In the genomic region with DNA sequence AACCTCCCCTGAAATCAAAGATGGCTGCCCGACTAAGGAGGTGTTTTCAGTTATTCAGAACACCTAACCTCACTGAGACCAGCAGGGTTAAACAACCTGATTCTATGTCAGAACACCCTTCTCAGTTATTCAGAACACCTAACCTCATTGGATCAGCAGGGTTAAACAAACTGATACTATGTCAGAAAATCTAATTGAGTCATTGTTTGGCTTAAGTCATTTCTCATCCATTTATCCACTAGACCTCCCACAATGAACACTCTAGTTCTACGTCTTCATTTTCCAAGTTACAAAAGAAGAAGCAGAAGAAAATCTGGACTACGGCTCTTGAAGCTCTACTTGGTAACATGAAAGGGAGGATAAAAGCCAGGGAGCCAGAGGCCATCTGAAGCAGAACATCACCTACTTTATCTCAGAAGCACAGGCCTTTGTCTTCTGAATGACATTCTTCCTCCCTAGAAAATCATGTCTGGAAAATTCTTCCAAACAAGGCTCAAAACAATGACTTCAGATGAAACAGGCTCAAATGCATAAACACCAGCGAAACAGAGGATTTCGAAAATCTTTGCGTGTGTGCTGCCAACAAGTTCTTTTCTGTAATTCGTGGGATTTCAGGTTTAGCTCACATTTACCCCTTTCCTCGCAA, we compare ENCODE assay signal across 13 cellular contexts. TPM values are rescaled to one million over a fixed set of nuclear protein-coding genes. Genes with fewer than 3 reads are reported as not detected.
A peak's percentile ranks its signal among the peaks of the same experiment; 100 is the strongest.
DNase-seq lines count a peak whose midpoint lies in the region; ATAC-seq and TF ChIP-seq lines count a peak whose summit lies in the region.
"Had no signal": no experiment of that assay in that cellular context is flagged by ENCODE, and none has a peak within 500 bp of the region (broad histone marks: within the 10 kb centered on the region; RNA-seq: fewer than 3 reads in every experiment).

No MANE protein-coding gene starts in this region.

- peaks cover 21% of the 10 kb centered on the region for H3K9me1 ChIP-seq in IMR-90 (ENCODE audit: insufficient read depth, low read length)

- peak overlapping the region; percentile 97 for H3K18ac ChIP-seq in IMR-90 (ENCODE audit: low read depth, low read length)
- peak overlapping the region; percentile 63 to 89 for H3K18ac ChIP-seq in mesenchymal stem cell (ENCODE audit: low read depth in 1 of 2, low read length in 2 of 2)

- H3K27ac ChIP-seq in IMR-90 (ENCODE audit: insufficient read depth, low read length) = peak overlapping the region; percentile 95
- peak overlapping the region; percentile 55 to 63 for H3K27ac ChIP-seq in breast epithelium
- peak overlapping the region; percentile 80 for H3K27ac ChIP-seq in mesenchymal stem cell (ENCODE audit: low read length, poor library complexity, severe bottlenecking)
- peak overlapping the region; percentile 67 to 81 (median 68) for H3K27ac ChIP-seq in transverse colon

- peak overlapping the region; percentile 48 to 93 for H4K8ac ChIP-seq in IMR-90 (ENCODE audit: low read depth in 2 of 2, low read length in 2 of 2)
- peak overlapping the region; percentile 61 for H4K8ac ChIP-seq in mesenchymal stem cell (ENCODE audit: low read length)

- in situ Hi-C loops in IMR-90 (cut with MboI; ENCODE audit: low sequenced_read_pairs) = no loop called here
- in situ Hi-C loops in transverse colon (cut with MboI; ENCODE audit: low pct_ligation_motif_present in 1 of 4, low pct_unique_long_range_greater_than_20kb in 1 of 4, low sequenced_read_pairs in 3 of 4) = no loop called here

- peak overlapping the region; percentile 96 for H2BK5ac ChIP-seq in IMR-90 (ENCODE audit: low read depth, low read length, poor library complexity, severe bottlenecking)
- peak overlapping the region; percentile 71 for H2BK5ac ChIP-seq in mesenchymal stem cell (ENCODE audit: low read depth, low read length, poor library complexity, severe bottlenecking)

- intact Hi-C loops in IMR-90 (cut with micrococcal nuclease) = no loop called here
- intact Hi-C loops in breast epithelium (cut with DNase I; ENCODE audit: low total_unique reads) = no loop called here
- intact Hi-C loops in transverse colon (cut with DNase I; ENCODE audit: low total_unique reads) = no loop called here

- H2BK120ac ChIP-seq in IMR-90 (ENCODE audit: low read depth, low read length) (peak overlapping the region; percentile 89), mesenchymal stem cell (ENCODE audit: low read depth, low read length) (peak overlapping the region; percentile 83)

- H3K23ac ChIP-seq in IMR-90 (ENCODE audit: low read depth, low read length) (peak overlapping the region; percentile 87), mesenchymal stem cell (ENCODE audit: low read length in 2 of 2) (no peak overlapping the region)

- TF ChIP-seq CTCF in IMR-90 (conservative IDR thresholded peaks at IDR 0.05; ENCODE audit: low read depth, low read length) (no peak), breast epithelium (IDR thresholded peaks at IDR 0.05) (no peak), transverse colon (IDR thresholded peaks at IDR 0.05) (no peak)

- peak overlapping the region; percentile 88 for H4K91ac ChIP-seq in IMR-90 (ENCODE audit: insufficient read depth, low read depth, low read length)
- H4K91ac ChIP-seq in mesenchymal stem cell (ENCODE audit: low read length) = peak overlapping the region; percentile 95

- peaks cover 29% of the 10 kb centered on the region for H3K4me1 ChIP-seq in IMR-90 (ENCODE audit: control insufficient read depth, insufficient read depth, low read length)
- H3K4me1 ChIP-seq in breast epithelium = no peaks in the 10 kb centered on the region
- H3K4me1 ChIP-seq in mesenchymal stem cell (ENCODE audit: control insufficient read depth, insufficient read depth, low read depth, low read length) = peaks cover 11% of the 10 kb centered on the region
- H3K4me1 ChIP-seq in transverse colon = peaks cover 0 to 16% (median 5%) of the 10 kb centered on the region in 4 donors

- H2BK15ac ChIP-seq in IMR-90 (ENCODE audit: low read depth, low read length) (peak overlapping the region; percentile 45; the same call in 2 of the 3 replicates), mesenchymal stem cell (ENCODE audit: low read depth, poor library complexity, severe bottlenecking) (peak overlapping the region; percentile 98)

- WGBS in IMR-90 (ENCODE audit: extremely low coverage in 2 of 2, insufficient read length in 1 of 2), 2 experiments = 20% methylated on average over 5 of the region's 8 CpGs; no CpG with 5 or more reads in 1 of the 2 experiments
- WGBS in mesenchymal stem cell = 23% methylated on average over 8 of the region's 8 CpGs
- 59 to 79% methylated on average over 7 to 8 of the region's 8 CpGs for WGBS in transverse colon (ENCODE audit: low coverage in 1 of 2), 2 donors

- H3K4me2 ChIP-seq in IMR-90 (ENCODE audit: low read depth, low read length) (peak overlapping the region; percentile 55), mesenchymal stem cell (ENCODE audit: low read length, poor library complexity, severe bottlenecking) (no peak overlapping the region)

- no peaks in the 10 kb centered on the region for H4K20me1 ChIP-seq in IMR-90 (ENCODE audit: insufficient read depth, low read length)

- TF ChIP-seq POLR2A in IMR-90 (IDR thresholded peaks at IDR 0.05; ENCODE audit: low read depth, low read length) = no peak; the same call in 1 of the 2 replicates
- TF ChIP-seq POLR2A in breast epithelium (IDR thresholded peaks at IDR 0.05) = no peak
- no peak for TF ChIP-seq POLR2A in transverse colon (IDR thresholded peaks at IDR 0.05)

- H2BK12ac ChIP-seq in mesenchymal stem cell (ENCODE audit: low read length in 2 of 2) = peak overlapping the region; percentile 75 to 99

- no peaks in the 10 kb centered on the region for H3K36me3 ChIP-seq in IMR-90 (ENCODE audit: control insufficient read depth, insufficient read depth, low read length)
- H3K36me3 ChIP-seq in breast epithelium = no peaks in the 10 kb centered on the region
- no peaks in the 10 kb centered on the region for H3K36me3 ChIP-seq in mesenchymal stem cell (ENCODE audit: control insufficient read depth in 1 of 2, insufficient read depth in 2 of 2, low read depth in 1 of 2, low read length in 2 of 2)
- H3K36me3 ChIP-seq in transverse colon = no peaks in the 10 kb centered on the region
- H3K36me3 ChIP-seq: left lung had no signal

- H3K79me1 ChIP-seq in IMR-90 (ENCODE audit: low read depth in 1 of 2, low read length in 2 of 2) = peaks cover 0 to 16% of the 10 kb centered on the region in 2 experiments; a peak in 1 of 4 replicates
- no peaks in the 10 kb centered on the region for H3K79me1 ChIP-seq in mesenchymal stem cell (replicated peaks; ENCODE audit: low read length, poor library complexity, severe bottlenecking)

- ATAC-seq in IMR-90 (ENCODE audit: low read depth) = peak; percentile 13
- ATAC-seq: activated CD8-positive, alpha-beta T cell treated with anti-CD3 and anti-CD28 coated beads, Interleukin-2, amount 10 ng/mL, durations not matched to agents 7 days and 5 days had no signal

- TF ChIP-seq RAD21 in IMR-90 (IDR thresholded peaks at IDR 0.05; ENCODE audit: low read length) = no peak

- H3K56ac ChIP-seq in IMR-90 (ENCODE audit: extremely low read depth, insufficient read depth, low read length) = peak overlapping the region; percentile 89

- H3K4me3 ChIP-seq in IMR-90 (ENCODE audit: insufficient read depth, low read depth, low read length) (no peak overlapping the region), breast epithelium (no peak overlapping the region), mesenchymal stem cell (ENCODE audit: insufficient read depth in 1 of 2, low read depth in 1 of 2, low read length in 2 of 2) (peak overlapping the region in 1 of 2 experiments; percentile 43), transverse colon (no peak overlapping the region)
- H3K4me3 ChIP-seq: left lung had no signal

- DNase-seq in IMR-90 = peak; percentile 73
- DNase-seq in breast epithelium (ENCODE audit: low spot score in 2 of 2) = no peak
- no peak for DNase-seq in mesenchymal stem cell
- DNase-seq in transverse colon = no peak
- DNase-seq in NCI-H2171 treated with DMSO at 0.1 percent for 48 hours (lab: John Stamatoyannopoulos, UW) = no peak
- no peak for DNase-seq in mesenteric fat pad (ENCODE audit: low spot score)
- no peak for DNase-seq in NCI-H446 (lab: John Stamatoyannopoulos, UW)
- DNase-seq: activated CD8-positive, alpha-beta T cell treated with anti-CD3 and anti-CD28 coated beads, Interleukin-2, amount 10 ng/mL, durations not matched to agents 7 days and 5 days; activated naive CD4-positive, alpha-beta T cell; left lung had no signal

- H3K9me3 ChIP-seq in IMR-90 (ENCODE audit: control insufficient read depth, insufficient read depth, low read length) (no peaks in the 10 kb centered on the region), breast epithelium (no peaks in the 10 kb centered on the region), mesenchymal stem cell (ENCODE audit: control insufficient read depth, low read length) (no peaks in the 10 kb centered on the region), transverse colon (no peaks in the 10 kb centered on the region)
- H3K9me3 ChIP-seq: left lung had no signal

- H3K4ac ChIP-seq in IMR-90 (ENCODE audit: low read depth, low read length) = peak overlapping the region; percentile 93
- peak overlapping the region; percentile 71 to 94 for H3K4ac ChIP-seq in mesenchymal stem cell (ENCODE audit: low read depth in 1 of 2, low read length in 2 of 2)

- BruUV-seq in IMR-90 (replicated peaks; lab: Mats Ljungman, UMichigan) = no TSS peak

- peak overlapping the region; percentile 23 for H3K14ac ChIP-seq in IMR-90 (replicated peaks; ENCODE audit: low read depth, low read length)
- H3K14ac ChIP-seq in mesenchymal stem cell (ENCODE audit: low read length in 2 of 2) = no peak overlapping the region

- peak overlapping the region; percentile 11 for H2AFZ ChIP-seq in IMR-90 (replicated peaks; ENCODE audit: low read length, poor library complexity)
- H2AFZ ChIP-seq in mesenchymal stem cell (ENCODE audit: low read depth, low read length) = no peak overlapping the region

- H2AK5ac ChIP-seq in IMR-90 (ENCODE audit: low read depth, low read length) (peak overlapping the region; percentile 87), mesenchymal stem cell (ENCODE audit: low read length, severe bottlenecking) (peak overlapping the region; percentile 24)

- CTCF ChIA-PET in IMR-90 (lab: Yijun Ruan, JAX) = interaction anchor here (0.6 to 1.1 kb wide), 3 partner anchors 26 to 65 kb away, joined by 3 read pairs; no protein-coding TSS in a partner anchor

- peak overlapping the region; percentile 4 for H2AK9ac ChIP-seq in IMR-90 (replicated peaks; ENCODE audit: low read depth, low read length, poor library complexity)

- dilution Hi-C loops in IMR-90 (cut with HindIII; ENCODE audit: low sequenced_read_pairs, unreplicated experiment) = no loop called here

- H4K5ac ChIP-seq in IMR-90 (ENCODE audit: low read depth, low read length) = peak overlapping the region; percentile 87

- H3K9ac ChIP-seq in IMR-90 (ENCODE audit: low read depth, low read length) = peak overlapping the region; percentile 59
- H3K9ac ChIP-seq in mesenchymal stem cell (ENCODE audit: low read length) = peak overlapping the region; percentile 71

- peak overlapping the region; percentile 89 for H2BK20ac ChIP-seq in IMR-90 (ENCODE audit: low read depth, low read length)

- POLR2A ChIA-PET in IMR-90 (lab: Charles Lee; ENCODE audit: unreplicated experiment) = interaction anchor here (1.0 to 1.3 kb wide), 2 partner anchors 18 to 35 kb away, joined by 3 to 6 read pairs; partner anchors contain the start of gene TGFBI

- no peaks in the 10 kb centered on the region for H3K27me3 ChIP-seq in IMR-90 (ENCODE audit: control insufficient read depth, insufficient read depth, low read length)
- H3K27me3 ChIP-seq in breast epithelium = no peaks in the 10 kb centered on the region
- peaks cover 0 to 6% of the 10 kb centered on the region in 2 experiments for H3K27me3 ChIP-seq in mesenchymal stem cell (ENCODE audit: control insufficient read depth in 1 of 2, insufficient read depth in 1 of 2, low read length in 2 of 2)
- no peaks in the 10 kb centered on the region for H3K27me3 ChIP-seq in transverse colon

- TF ChIP-seq EP300 in transverse colon (IDR thresholded peaks at IDR 0.05; ENCODE audit: low read depth) = no peak

RNA-seq across cellular contexts. Expression of gene TGFBI, which starts 35.4 kb away (rescaled TPM):
- 483 and 618 TPM in 2 replicates for total RNA-seq in IMR-90 (2012; rRNA removed)
- 1,362 and 1,551 TPM in 2 replicates for polyA plus RNA-seq in IMR-90 (2012; rRNA removed)
- polyA plus RNA-seq in IMR-90 (2012; cell fraction: cytosol; rRNA removed) = 790 and 1,298 TPM in 2 replicates
- polyA plus RNA-seq in IMR-90 (2012; cell fraction: nucleus; rRNA removed; ENCODE audit: low replicate concordance) = 1,060 and 1,205 TPM in 2 replicates
- total RNA-seq in breast epithelium = 100 to 1,000 TPM in 1 of 3 donors, 10 to 100 TPM in 2; 40.4 to 145 (median 45.2) TPM
- 1,930 TPM for polyA plus RNA-seq in mesenchymal stem cell (2013, experiment 1 of 2)
- polyA plus RNA-seq in mesenchymal stem cell (2013, experiment 2 of 2) = 1,910 TPM
- total RNA-seq in transverse colon = 10 to 100 TPM; 22.4 to 79.6 (median 29.8) TPM
- 254 TPM for total RNA-seq in mesenteric fat pad
- total RNA-seq: activated CD8-positive, alpha-beta T cell treated with anti-CD3 and anti-CD28 coated beads, Interleukin-2, amount 10 ng/mL, durations not matched to agents 7 days and 5 days had no signal

RNA-seq across cellular contexts. Expression of gene LECT2, which starts 38.6 kb away (rescaled TPM):
- total RNA-seq in IMR-90 (2012; rRNA removed) (not detected in 2 replicates), breast epithelium (not detected), transverse colon (not detected), mesenteric fat pad (not detected)
- polyA plus RNA-seq in IMR-90 (2012; rRNA removed) = not detected in 2 replicates
- not detected in 2 replicates for polyA plus RNA-seq in IMR-90 (2012; cell fraction: cytosol; rRNA removed)
- not detected in 2 replicates for polyA plus RNA-seq in IMR-90 (2012; cell fraction: nucleus; rRNA removed; ENCODE audit: low replicate concordance)
- not detected for polyA plus RNA-seq in mesenchymal stem cell (2013, experiment 1 of 2)
- 0.08 TPM for polyA plus RNA-seq in mesenchymal stem cell (2013, experiment 2 of 2)
- total RNA-seq: activated CD8-positive, alpha-beta T cell treated with anti-CD3 and anti-CD28 coated beads, Interleukin-2, amount 10 ng/mL, durations not matched to agents 7 days and 5 days; glomerular endothelial cell; left lung; progenitor cell of endocrine pancreas; subcutaneous adipose tissue had no signal
